21 cellular contexts compared by ENCODE assay signal in the genomic region with DNA sequence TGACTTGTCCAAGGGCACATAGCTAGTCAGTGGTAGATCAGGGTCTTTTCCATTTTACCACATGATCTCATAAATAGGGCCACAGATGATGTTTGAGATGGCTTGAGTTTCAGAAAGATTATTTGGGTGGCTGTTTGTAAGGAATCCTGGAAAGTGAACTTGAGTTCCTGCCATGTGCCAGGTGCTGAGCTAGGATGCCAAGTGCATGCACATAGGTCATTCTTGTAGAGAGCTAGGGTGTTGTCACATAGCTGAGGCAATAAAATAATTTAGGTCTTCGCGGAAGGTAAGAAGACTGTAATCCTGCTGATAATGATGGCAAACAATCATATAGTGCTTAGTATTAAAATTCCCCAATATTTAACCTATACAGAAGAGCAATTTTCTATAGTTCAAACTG.
DNase-seq lines count a peak whose midpoint lies in the region; ATAC-seq and TF ChIP-seq lines count a peak whose summit lies in the region.
"Had no signal": no experiment of that assay in that cellular context is flagged by ENCODE, and none has a peak within 500 bp of the region (broad histone marks: within the 10 kb centered on the region; RNA-seq: fewer than 3 reads in every experiment).

No MANE protein-coding gene starts in this region.

- no peaks in the 10 kb centered on the region for H3K4me1 ChIP-seq in colonic mucosa
- H3K4me1 ChIP-seq in mucosa of descending colon (ENCODE audit: low read depth) = peaks cover 15% of the 10 kb centered on the region
- H3K4me1 ChIP-seq in transverse colon = peaks cover 0 to 12% (median 0%) of the 10 kb centered on the region in 4 donors
- H3K4me1 ChIP-seq in testis = peaks cover 4% of the 10 kb centered on the region
- H3K4me1 ChIP-seq: A549; BE2C; BLaER1 treated with 17β-estradiol and CSF1 and Interleukin-3, amounts not matched to agents 10 nM and 100 nM had no signal

- 50 to 71% methylated on average over 2 of the region's 2 CpGs for WGBS in transverse colon (ENCODE audit: low coverage in 1 of 2), 2 donors
- 97 to 98% methylated on average over 2 of the region's 2 CpGs for WGBS in testis, 2 donors

- TF ChIP-seq CTCF in colonic mucosa (IDR thresholded peaks at IDR 0.05) = no peak
- no peak for TF ChIP-seq CTCF in mucosa of descending colon (IDR thresholded peaks at IDR 0.05)
- no peak for TF ChIP-seq CTCF in transverse colon (IDR thresholded peaks at IDR 0.05)
- TF ChIP-seq CTCF in testis (IDR thresholded peaks at IDR 0.05) = no peak

- DNase-seq in colonic mucosa = peak; percentile 58
- DNase-seq in mucosa of descending colon = peak in 2 of 3 donors; percentile 42 to 65
- DNase-seq in transverse colon = peak; percentile 59
- no peak for DNase-seq in NCI-H1930 (lab: John Stamatoyannopoulos, UW)
- no peak for DNase-seq in KBM-7
- no peak for DNase-seq in testis
- DNase-seq: 8988T; ACHN; AML-193; BE2C; CD4-positive, alpha-beta T cell; CD8-positive, alpha-beta memory T cell; DMS 273 treated with DMSO at 0.1 percent for 48 hours; DMS79; EL; GDM1; H9 had no signal

- in situ Hi-C loops in transverse colon (cut with MboI; ENCODE audit: low pct_ligation_motif_present in 1 of 4, low pct_unique_long_range_greater_than_20kb in 1 of 4, low sequenced_read_pairs in 3 of 4) = no loop called here
- in situ Hi-C loops in KBM-7 (cut with MboI; ENCODE audit: low pct_unique_long_range_greater_than_20kb, low sequenced_read_pairs) = no loop called here

- TF ChIP-seq POLR2A in transverse colon (IDR thresholded peaks at IDR 0.05) (no peak), testis (IDR thresholded peaks at IDR 0.05) (no peak)

- H3K9me3 ChIP-seq in colonic mucosa = no peaks in the 10 kb centered on the region
- H3K9me3 ChIP-seq in mucosa of descending colon = no peaks in the 10 kb centered on the region
- no peaks in the 10 kb centered on the region for H3K9me3 ChIP-seq in transverse colon
- H3K9me3 ChIP-seq in testis = no peaks in the 10 kb centered on the region
- H3K9me3 ChIP-seq: A549; BE2C; BLaER1 treated with 17β-estradiol and CSF1 and Interleukin-3, amounts not matched to agents 10 nM and 100 nM had no signal

- H3K4me3 ChIP-seq in colonic mucosa = no peak overlapping the region
- no peak overlapping the region for H3K4me3 ChIP-seq in mucosa of descending colon
- H3K4me3 ChIP-seq in transverse colon = no peak overlapping the region
- H3K4me3 ChIP-seq in testis = no peak overlapping the region
- H3K4me3 ChIP-seq: A549; BLaER1 treated with 17β-estradiol and CSF1 and Interleukin-3, amounts not matched to agents 10 nM and 100 nM; GM23338 had no signal

- H3K9ac ChIP-seq in colonic mucosa (ENCODE audit: low read depth in 2 of 2, low read length in 2 of 2) = no peak overlapping the region
- H3K9ac ChIP-seq: BLaER1 treated with 17β-estradiol and CSF1 and Interleukin-3, amounts not matched to agents 10 nM and 100 nM had no signal

- H3K36me3 ChIP-seq in colonic mucosa (no peaks in the 10 kb centered on the region), mucosa of descending colon (ENCODE audit: low read depth) (no peaks in the 10 kb centered on the region), transverse colon (no peaks in the 10 kb centered on the region), testis (ENCODE audit: low read depth, missing control alignments) (no peaks in the 10 kb centered on the region)
- H3K36me3 ChIP-seq: BE2C; BLaER1 treated with 17β-estradiol and CSF1 and Interleukin-3, amounts not matched to agents 10 nM and 100 nM had no signal

- no peak for TF ChIP-seq EP300 in transverse colon (IDR thresholded peaks at IDR 0.05; ENCODE audit: low read depth)

- H3K27ac ChIP-seq in colonic mucosa = peak overlapping the region; percentile 58
- peak overlapping the region; percentile 54 to 75 (median 69) for H3K27ac ChIP-seq in transverse colon
- no peak overlapping the region for H3K27ac ChIP-seq in testis
- H3K27ac ChIP-seq: A549; BLaER1 treated with 17β-estradiol and CSF1 and Interleukin-3, amounts not matched to agents 10 nM and 100 nM had no signal

- ATAC-seq in mucosa of descending colon = peak; percentile 96
- ATAC-seq: A549, GM23338, HCT116 had no signal

- intact Hi-C loops in colonic mucosa (cut with DNase I) = no loop called here
- intact Hi-C loops in mucosa of descending colon (cut with DNase I, micrococcal nuclease) = no loop called here
- intact Hi-C loops in transverse colon (cut with DNase I; ENCODE audit: low total_unique reads) = no loop called here
- intact Hi-C loops in testis (cut with DNase I; ENCODE audit: low total_unique reads) = no loop called here

- H3K27me3 ChIP-seq in colonic mucosa = no peaks in the 10 kb centered on the region
- no peaks in the 10 kb centered on the region for H3K27me3 ChIP-seq in transverse colon
- no peaks in the 10 kb centered on the region for H3K27me3 ChIP-seq in testis
- H3K27me3 ChIP-seq: BE2C; BLaER1 treated with 17β-estradiol and CSF1 and Interleukin-3, amounts not matched to agents 10 nM and 100 nM had no signal

Comparison
In these comparisons a context has a peak if more than half of its experiments do, and no peak if none do; other contexts are left out.
1. DNase-seq: peak in colonic mucosa (single experiment), mucosa of descending colon (2 of 3) and transverse colon (single experiment); none in NCI-H1930 (0 of 2), KBM-7 (single experiment) and testis (single experiment).
2. H3K27ac ChIP-seq: peak in colonic mucosa (single experiment) and transverse colon (4 of 4); none in testis (0 of 2).